8 cellular contexts compared by ENCODE assay signal in genomic region chr5:96662725-96663513, GRCh38. TPM values are rescaled to one million over a fixed set of nuclear protein-coding genes. Genes with fewer than 3 reads are reported as not detected.
A peak's percentile ranks its signal among the peaks of the same experiment; 100 is the strongest.
DNase-seq lines count a peak whose midpoint lies in the region; ATAC-seq and TF ChIP-seq lines count a peak whose summit lies in the region.

No MANE protein-coding gene starts in this region.

- H3K36me3 ChIP-seq in liver (ENCODE audit: control insufficient read depth in 4 of 4, insufficient read depth in 3 of 4, low read depth in 1 of 4, low read length in 3 of 4): no peaks in the 10 kb centered on the region

- no peaks in the 10 kb centered on the region for H3K9me3 ChIP-seq in liver (ENCODE audit: control insufficient read depth in 4 of 4, low read length in 3 of 4)

- peak overlapping the region; percentile 23 to 48 for H3K9ac ChIP-seq in liver (ENCODE audit: low read depth in 1 of 2, low read length in 2 of 2)

- TF ChIP-seq POLR2A in GM18951 (IDR thresholded peaks at IDR 0.05; ENCODE audit: extremely low read depth, insufficient read depth, insufficient read length): peak; percentile 62

- in situ Hi-C loops in GM18951 (cut with MboI; ENCODE audit: low sequenced_read_pairs, unreplicated experiment): no loop called here

- peaks cover 2 to 29% (median 7%) of the 10 kb centered on the region in 4 donors for H3K4me1 ChIP-seq in liver (ENCODE audit: control insufficient read depth in 4 of 4, insufficient read depth in 4 of 4, low read length in 3 of 4)

- H3K4me3 ChIP-seq in AG10803 (ENCODE audit: low read length) (peak overlapping the region; percentile 95), liver (ENCODE audit: low read depth in 1 of 3, low read length in 3 of 3) (peak overlapping the region; percentile 64 to 90 (median 81))

- TF ChIP-seq RAD21 in liver (IDR thresholded peaks at IDR 0.05): no peak

- TF ChIP-seq CTCF in AG10803 (conservative IDR thresholded peaks at IDR 0.05; ENCODE audit: low read length) (peak; percentile 8), liver (IDR thresholded peaks at IDR 0.05; ENCODE audit: low read depth, low read length, missing input control) (no peak)

- peak; percentile 55 for ATAC-seq in HG03159 (IDR thresholded peaks at IDR 0.05; ENCODE audit: unreplicated experiment)

- DNase-seq in AG10803 (ENCODE audit: low read depth) (peak; percentile 93), NCI-H345 (lab: John Stamatoyannopoulos, UW) (peak; percentile 87), dedifferentiated amniotic fluid mesenchymal stem cell (ENCODE audit: extremely low spot score) (peak; percentile 78)
- peak; percentile 82 for DNase-seq in activated CD4-positive, alpha-beta T cell treated with anti-CD3 and anti-CD28 coated beads, Interleukin-2, amount 50 U/mL, for 1 hour
- DNase-seq in stimulated activated CD4-positive, alpha-beta T cell treated with anti-CD3 and anti-CD28 coated beads, Interleukin-4, amount 100 ng/mL, for 24 hours: peak; percentile 85

- under 1% methylated on average over 59 of the region's 59 CpGs for WGBS in liver

- no peaks in the 10 kb centered on the region for H3K27me3 ChIP-seq in liver (ENCODE audit: control insufficient read depth in 4 of 4, insufficient read depth in 4 of 4, low read length in 3 of 4)

- peak overlapping the region; percentile 83 to 95 for H3K27ac ChIP-seq in liver (ENCODE audit: low read depth in 1 of 2, low read length in 2 of 2)

TF ChIP-seq in liver, 16 proteins besides CTCF, POLR2A, EP300 and RAD21:
- TF ChIP-seq HNF4G (IDR thresholded peaks at IDR 0.05) (no peak), HNF4A (conservative IDR thresholded peaks at IDR 0.05) (peak in 1 of 2 donors; percentile 22), REST (IDR thresholded peaks at IDR 0.05) (peak; percentile 34), ZBTB33 (IDR thresholded peaks at IDR 0.05) (no peak), YY1 (IDR thresholded peaks at IDR 0.05) (no peak), TAF1 (conservative IDR thresholded peaks at IDR 0.05) (peak; percentile 40), EGR1 (IDR thresholded peaks at IDR 0.05; ENCODE audit: low read depth in 2 of 2) (no peak), RXRA (IDR thresholded peaks at IDR 0.05) (peak in 1 of 2 donors; percentile 14), GABPA (IDR thresholded peaks at IDR 0.05 in 1 of 2, conservative IDR thresholded peaks at IDR 0.05 in 1 of 2) (no peak), SP1 (IDR thresholded peaks at IDR 0.05) (peak; percentile 61)

RNA-seq across cellular contexts. Expression of gene CAST, which starts 0.7 kb away (rescaled TPM):
- 100 to 1,000 TPM in 1 of 2 donors, 10 to 100 TPM in 1; 89.1 to 126 TPM for total RNA-seq in liver
- polyA plus RNA-seq in liver: 10 to 100 TPM; 43.3 to 72.9 TPM

Comparison
In these comparisons a context has a peak if more than half of its experiments do, and no peak if none do; other contexts are left out.
1. Peak in every context shown above with its lines: DNase-seq, ATAC-seq, H3K4me3 ChIP-seq and H3K27ac ChIP-seq.